9 cellular contexts compared by ENCODE assay signal in the genomic region with DNA sequence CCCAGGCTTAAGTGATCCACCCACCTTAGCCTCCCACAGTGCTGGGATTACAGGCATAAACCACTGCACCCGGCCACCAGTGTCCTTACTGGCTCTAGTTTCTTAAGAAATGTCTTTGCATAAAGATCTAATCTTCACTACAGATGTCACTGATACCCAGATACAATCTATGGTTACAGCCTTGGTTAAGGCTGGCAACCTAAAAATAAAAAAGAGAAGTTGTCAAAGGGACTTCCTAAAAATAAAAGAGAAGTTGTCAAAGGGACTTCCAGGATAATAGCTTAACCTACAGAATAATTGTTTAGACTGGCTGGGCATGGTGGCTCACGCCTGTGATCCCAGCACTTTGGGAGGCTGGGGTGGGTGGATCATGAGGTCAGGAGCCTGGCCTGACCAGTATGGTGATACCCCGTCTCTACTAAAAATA. TPM values are rescaled to one million over a fixed set of nuclear protein-coding genes. Genes with fewer than 3 reads are reported as not detected.
A peak's percentile ranks its signal among the peaks of the same experiment; 100 is the strongest.
DNase-seq lines count a peak whose midpoint lies in the region; ATAC-seq, FAIRE-seq and TF ChIP-seq lines count a peak whose summit lies in the region.
"Had no signal": no experiment of that assay in that cellular context is flagged by ENCODE, and none has a peak within 500 bp of the region (broad histone marks: within the 10 kb centered on the region; RNA-seq: fewer than 3 reads in every experiment).

No MANE protein-coding gene starts in this region.

- H3K36me3 ChIP-seq in MM.1S (replicated peaks; ENCODE audit: insufficient read depth, low read length), result no peaks in the 10 kb centered on the region

- H4K20me1 ChIP-seq in MM.1S (ENCODE audit: insufficient read depth, low read length), result no peaks in the 10 kb centered on the region

- TF ChIP-seq POLR2A in GM12891 (IDR thresholded peaks at IDR 0.05; ENCODE audit: low read depth, low read length), result no peak

- H3K79me2 ChIP-seq in MM.1S (ENCODE audit: low read length), result no peaks in the 10 kb centered on the region

- no peak overlapping the region for H3K9ac ChIP-seq in MM.1S (ENCODE audit: low read length)

- ATAC-seq in GM21529 (IDR thresholded peaks at IDR 0.05; ENCODE audit: unreplicated experiment) (peak; percentile 64), HG03520 (IDR thresholded peaks at IDR 0.05; ENCODE audit: unreplicated experiment) (no peak)

- DNase-seq in GM12891 (ENCODE audit: insufficient read length, low spot score) (no peak), MM.1S (peak; percentile 7), globus pallidus (ENCODE audit: low spot score) (peak; percentile 50), retina (no peak), NCI-H2081 (lab: John Stamatoyannopoulos, UW) (no peak), NCI-H446 (lab: John Stamatoyannopoulos, UW) (no peak)
- DNase-seq: HFFc6 had no signal

- 0 out of 2 replicates have a peak, but pooled peaks cover 3% of the 10 kb centered on the region for H3K4me1 ChIP-seq in MM.1S (ENCODE audit: low read length)

- no peak for TF ChIP-seq CTCF in MM.1S (IDR thresholded peaks at IDR 0.05; ENCODE audit: low read length)

- H3K27ac ChIP-seq in MM.1S (ENCODE audit: low read length), result peak overlapping the region; percentile 53; the same call in 1 of the 2 replicates

- H3K4me3 ChIP-seq in MM.1S (ENCODE audit: low read length), result no peak overlapping the region

- no peaks in the 10 kb centered on the region for H3K9me2 ChIP-seq in MM.1S (replicated peaks; ENCODE audit: insufficient read depth, low read length)

- H3K9me3 ChIP-seq in MM.1S (replicated peaks; ENCODE audit: insufficient read depth, low read length), result no peaks in the 10 kb centered on the region

- peak; percentile 81 for FAIRE-seq in GM12891 (lab: Jason Lieb, UNC)

- H2AFZ ChIP-seq in MM.1S (ENCODE audit: low read length), result 0 out of 2 replicates have a peak overlapping the region, but pooled peaks have one; percentile 17

- H3K27me3 ChIP-seq in MM.1S (replicated peaks; ENCODE audit: insufficient read depth, low read length), result no peaks in the 10 kb centered on the region

- no peaks in the 10 kb centered on the region for H3F3A ChIP-seq in MM.1S (ENCODE audit: insufficient read depth, low read length)

- no peak overlapping the region for H3K4me2 ChIP-seq in MM.1S (ENCODE audit: low read depth, low read length)

TF ChIP-seq in GM12891, 5 proteins besides CTCF, POLR2A, EP300 and RAD21:
- no peak for TF ChIP-seq PAX5 (IDR thresholded peaks at IDR 0.05; ENCODE audit: insufficient read depth, low read length, severe bottlenecking)
- TF ChIP-seq POU2F2 (IDR thresholded peaks at IDR 0.05; ENCODE audit: low read depth, low read length), result no peak
- TF ChIP-seq TAF1 (IDR thresholded peaks at IDR 0.05; ENCODE audit: low read depth, low read length), result no peak
- TF ChIP-seq SPI1 (IDR thresholded peaks at IDR 0.05; ENCODE audit: low read depth, low read length), result peak; percentile 66

RNA-seq across cellular contexts. Expression of a gene that starts 27.6 kb away (rescaled TPM):
- 0.26 TPM for polyA plus RNA-seq in GM12891 (2012; ENCODE audit: low read depth, missing spikeins)

RNA-seq across cellular contexts. Expression of a gene that starts 41.7 kb away (rescaled TPM):
- 3.4 TPM for polyA plus RNA-seq in GM12891 (2012; ENCODE audit: low read depth, missing spikeins)

Comparison
In these comparisons a context has a peak if more than half of its experiments do, and no peak if none do; other contexts are left out.
1. DNase-seq: peak in MM.1S (single experiment) and globus pallidus (single experiment); none in GM12891 (single experiment), retina (single experiment), NCI-H2081 (0 of 2) and NCI-H446 (0 of 2).